ENCODE assay signal across 8 cellular contexts in the genomic region with DNA sequence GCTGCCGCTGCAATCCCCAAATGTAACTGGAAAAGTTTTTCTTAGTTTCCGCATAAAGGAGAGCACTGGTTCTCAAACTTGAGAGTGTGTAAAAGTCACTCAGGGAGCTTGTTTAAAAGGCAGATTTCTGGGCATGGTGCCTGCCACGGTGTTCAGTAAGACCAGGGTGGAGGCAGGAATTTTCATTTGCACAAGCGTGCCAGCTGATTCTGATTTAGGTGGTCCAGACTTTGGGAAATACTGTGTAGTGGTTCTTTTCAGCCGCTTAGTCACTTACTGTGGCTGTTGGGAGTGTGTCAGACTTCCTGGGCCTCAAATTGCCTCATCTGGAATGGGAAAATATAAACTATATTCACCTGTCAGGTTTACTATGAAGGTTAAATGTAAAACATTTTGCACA. TPM values are rescaled to one million over a fixed set of nuclear protein-coding genes. Genes with fewer than 3 reads are reported as not detected.
DNase-seq lines count a peak whose midpoint lies in the region; ATAC-seq and TF ChIP-seq lines count a peak whose summit lies in the region.

No MANE protein-coding gene starts in this region.

- intact Hi-C loops in left lung (cut with DNase I) (no loop called here), upper lobe of right lung (cut with DNase I) (loop anchor here (10.0 kb wide), 1 partner anchor 94 kb away; no protein-coding TSS in a partner anchor)

- no peak overlapping the region for H3K27ac Mint-ChIP-seq in activated naive CD4-positive, alpha-beta T cell treated with anti-CD3 and anti-CD28 coated beads, Interleukin-2, amount 10 ng/mL, durations not matched to agents 7 days and 5 days

- H3K9me3 ChIP-seq in adipocyte (ENCODE audit: control insufficient read depth, low read length) (no peaks in the 10 kb centered on the region), left lung (no peaks in the 10 kb centered on the region), upper lobe of right lung (no peaks in the 10 kb centered on the region)

- H3K4me1 Mint-ChIP-seq in activated naive CD4-positive, alpha-beta T cell treated with anti-CD3 and anti-CD28 coated beads, Interleukin-2, amount 10 ng/mL, durations not matched to agents 7 days and 5 days = peaks cover 13% of the 10 kb centered on the region

- no peak for DNase-seq in activated naive CD4-positive, alpha-beta T cell treated with anti-CD3 and anti-CD28 coated beads, Interleukin-2, amount 10 ng/mL, durations not matched to agents 7 days and 5 days
- no peak for DNase-seq in activated naive CD4-positive, alpha-beta T cell (lab: John Stamatoyannopoulos, UW)
- DNase-seq in adipocyte (ENCODE audit: low read depth) (peak; percentile 75), left lung (no peak), upper lobe of right lung (no peak), amygdala (lab: John Stamatoyannopoulos, UW) (no peak), COLO668 (lab: John Stamatoyannopoulos, UW; ENCODE audit: unreplicated experiment) (no peak), DMS53 treated with DMSO at 0.1 percent for 48 hours (lab: John Stamatoyannopoulos, UW; ENCODE audit: unreplicated experiment) (no peak)

- H3K27me3 Mint-ChIP-seq in activated naive CD4-positive, alpha-beta T cell treated with anti-CD3 and anti-CD28 coated beads, Interleukin-2, amount 10 ng/mL, durations not matched to agents 7 days and 5 days = peaks cover 66% of the 10 kb centered on the region

- H3K27me3 ChIP-seq in adipocyte (replicated peaks; ENCODE audit: control insufficient read depth, insufficient read depth, low read length) (no peaks in the 10 kb centered on the region), left lung (no peaks in the 10 kb centered on the region), upper lobe of right lung (no peaks in the 10 kb centered on the region)

- no peaks in the 10 kb centered on the region for H3K9me3 Mint-ChIP-seq in activated naive CD4-positive, alpha-beta T cell treated with anti-CD3 and anti-CD28 coated beads, Interleukin-2, amount 10 ng/mL, durations not matched to agents 7 days and 5 days

- H3K27ac ChIP-seq in left lung (peak overlapping the region; percentile 71), upper lobe of right lung (peak overlapping the region; percentile 53)

- no peaks in the 10 kb centered on the region for H3K4me1 ChIP-seq in adipocyte (ENCODE audit: control insufficient read depth, insufficient read depth, low read length)
- peaks cover 12 to 22% of the 10 kb centered on the region in 2 donors for H3K4me1 ChIP-seq in left lung
- peaks cover 10% of the 10 kb centered on the region for H3K4me1 ChIP-seq in upper lobe of right lung

- CTCF ChIA-PET in activated naive CD4-positive, alpha-beta T cell treated with anti-CD3 and anti-CD28 coated beads, Interleukin-2, amount 10 ng/mL, durations not matched to agents 7 days and 5 days (lab: Charles Lee) = no interaction called here

- ATAC-seq in left lung = peak; percentile 68
- ATAC-seq in upper lobe of right lung = no peak

- H3K4me3 ChIP-seq in adipocyte (ENCODE audit: low read length) (peak overlapping the region; percentile 97), left lung (peak overlapping the region; percentile 82 to 87), upper lobe of right lung (peak overlapping the region; percentile 87)

- TF ChIP-seq CTCF in left lung (IDR thresholded peaks at IDR 0.05) (no peak), upper lobe of right lung (IDR thresholded peaks at IDR 0.05) (no peak)

- H3K36me3 ChIP-seq in adipocyte (ENCODE audit: control insufficient read depth, insufficient read depth, low read length, severe bottlenecking) = no peaks in the 10 kb centered on the region
- H3K36me3 ChIP-seq in left lung = no peaks in the 10 kb centered on the region
- no peaks in the 10 kb centered on the region for H3K36me3 ChIP-seq in upper lobe of right lung

- H3K36me3 Mint-ChIP-seq in activated naive CD4-positive, alpha-beta T cell treated with anti-CD3 and anti-CD28 coated beads, Interleukin-2, amount 10 ng/mL, durations not matched to agents 7 days and 5 days = no peaks in the 10 kb centered on the region

- H3K9ac ChIP-seq in adipocyte (ENCODE audit: low read length) = peak overlapping the region; percentile 92

- H3K4me3 Mint-ChIP-seq in activated naive CD4-positive, alpha-beta T cell treated with anti-CD3 and anti-CD28 coated beads, Interleukin-2, amount 10 ng/mL, durations not matched to agents 7 days and 5 days = peak overlapping the region; percentile 80

RNA-seq across cellular contexts. Expression of a gene that starts 0.8 kb away (rescaled TPM):
- total RNA-seq in left lung (10 to 100 TPM; 35.8 to 40.6 TPM), upper lobe of right lung (37.1 TPM)
